In the genomic region with DNA sequence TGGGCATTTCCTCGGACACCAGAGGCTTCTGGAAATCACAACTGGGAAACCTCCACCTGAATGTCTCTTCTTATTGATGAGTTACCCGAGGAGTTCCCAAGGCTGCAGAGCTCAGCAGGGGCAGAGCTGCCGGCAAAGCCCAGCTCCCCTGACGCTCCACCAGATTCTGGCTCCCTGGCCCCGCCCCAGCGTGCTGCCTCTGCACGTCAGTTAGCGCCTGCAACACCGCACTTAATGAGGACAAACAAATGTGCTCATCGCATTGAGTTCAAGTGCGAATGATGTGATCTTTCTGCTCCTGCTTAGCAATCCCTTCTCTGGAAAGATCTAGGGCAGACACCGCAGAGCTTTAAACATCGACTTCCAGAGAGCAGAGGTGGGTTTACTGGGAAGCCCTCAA, we compare ENCODE assay signal across 1 cellular context.
A peak's percentile ranks its signal among the peaks of the same experiment; 100 is the strongest.
TF ChIP-seq lines count a peak whose summit lies in the region.

No MANE protein-coding gene starts in this region.

TF ChIP-seq in HEK293, 187 proteins besides CTCF, POLR2A, EP300 and RAD21 (continued from another document):
- TF ChIP-seq, protein P1, sequence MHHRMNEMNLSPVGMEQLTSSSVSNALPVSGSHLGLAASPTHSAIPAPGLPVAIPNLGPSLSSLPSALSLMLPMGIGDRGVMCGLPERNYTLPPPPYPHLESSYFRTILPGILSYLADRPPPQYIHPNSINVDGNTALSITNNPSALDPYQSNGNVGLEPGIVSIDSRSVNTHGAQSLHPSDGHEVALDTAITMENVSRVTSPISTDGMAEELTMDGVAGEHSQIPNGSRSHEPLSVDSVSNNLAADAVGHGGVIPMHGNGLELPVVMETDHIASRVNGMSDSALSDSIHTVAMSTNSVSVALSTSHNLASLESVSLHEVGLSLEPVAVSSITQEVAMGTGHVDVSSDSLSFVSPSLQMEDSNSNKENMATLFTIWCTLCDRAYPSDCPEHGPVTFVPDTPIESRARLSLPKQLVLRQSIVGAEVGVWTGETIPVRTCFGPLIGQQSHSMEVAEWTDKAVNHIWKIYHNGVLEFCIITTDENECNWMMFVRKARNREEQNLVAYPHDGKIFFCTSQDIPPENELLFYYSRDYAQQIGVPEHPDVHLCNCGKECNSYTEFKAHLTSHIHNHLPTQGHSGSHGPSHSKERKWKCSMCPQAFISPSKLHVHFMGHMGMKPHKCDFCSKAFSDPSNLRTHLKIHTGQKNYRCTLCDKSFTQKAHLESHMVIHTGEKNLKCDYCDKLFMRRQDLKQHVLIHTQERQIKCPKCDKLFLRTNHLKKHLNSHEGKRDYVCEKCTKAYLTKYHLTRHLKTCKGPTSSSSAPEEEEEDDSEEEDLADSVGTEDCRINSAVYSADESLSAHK (tag by site-specific recombination; IDR thresholded peaks at IDR 0.05), result peak; percentile 42; the same call in 1 of the 2 replicates
- TF ChIP-seq ZNF677 (tag by site-specific recombination; IDR thresholded peaks at IDR 0.05) (no peak), WT1 (tag by site-specific recombination; IDR thresholded peaks at IDR 0.05) (peak; percentile 62), MZF1 (tag by site-specific recombination; IDR thresholded peaks at IDR 0.05; ENCODE audit: borderline replicate concordance) (no peak), ZNF830 (tag by site-specific recombination; IDR thresholded peaks at IDR 0.05; ENCODE audit: low read depth) (no peak), KLF8 (tag by site-specific recombination; IDR thresholded peaks at IDR 0.05) (0 out of 2 replicates have a peak, but pooled peaks have one; percentile 27), OSR2 (tag by site-specific recombination; IDR thresholded peaks at IDR 0.05) (peak; percentile 92), ZBTB8A (tag by site-specific recombination; IDR thresholded peaks at IDR 0.05) (no peak), ZNF776 (tag by site-specific recombination; IDR thresholded peaks at IDR 0.05; ENCODE audit: borderline replicate concordance) (no peak), ZNF366 (tag by site-specific recombination; conservative IDR thresholded peaks at IDR 0.05) (peak; percentile 75), FEZF1 (tag by site-specific recombination; IDR thresholded peaks at IDR 0.05) (peak; percentile 88), ZNF157 (tag by site-specific recombination; IDR thresholded peaks at IDR 0.05) (no peak), ZBTB1 (tag by site-specific recombination; IDR thresholded peaks at IDR 0.05) (no peak)
